ENCODE assay signal across 24 cellular contexts in the genomic region with DNA sequence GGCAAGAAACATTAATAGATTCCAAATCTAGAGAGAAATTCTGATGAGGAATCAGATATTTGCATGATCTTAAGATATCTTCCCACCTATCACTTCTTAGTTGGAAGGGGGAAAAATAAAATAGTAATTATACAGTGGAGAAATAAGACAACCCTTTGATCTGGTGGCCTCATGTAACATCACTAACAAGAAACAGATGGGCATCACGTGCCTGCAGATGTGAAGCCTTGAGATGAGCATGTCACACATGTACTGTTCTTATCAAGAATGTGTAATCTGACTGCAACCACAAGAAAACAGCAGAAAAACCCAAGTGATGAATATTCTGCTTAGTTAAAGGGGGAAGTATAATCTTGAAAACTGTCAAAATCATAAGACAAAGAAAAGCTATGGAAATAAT. TPM values are rescaled to one million over a fixed set of nuclear protein-coding genes. Genes with fewer than 3 reads are reported as not detected.
A peak's percentile ranks its signal among the peaks of the same experiment; 100 is the strongest.
DNase-seq lines count a peak whose midpoint lies in the region; TF ChIP-seq lines count a peak whose summit lies in the region.
"Had no signal": no experiment of that assay in that cellular context is flagged by ENCODE, and none has a peak within 500 bp of the region (broad histone marks: within the 10 kb centered on the region; RNA-seq: fewer than 3 reads in every experiment).

No MANE protein-coding gene starts in this region.

- H3K27ac ChIP-seq in KOPT-K1 (ENCODE audit: low read depth, low read length, poor library complexity, severe bottlenecking), result peak overlapping the region; percentile 6
- peak overlapping the region; percentile 35 for H3K27ac ChIP-seq in WERI-Rb-1
- H3K27ac ChIP-seq in Peyer's patch, result no peak overlapping the region

- H3K4me3 ChIP-seq in WERI-Rb-1 (ENCODE audit: low read depth, low read length) (no peak overlapping the region), Peyer's patch (no peak overlapping the region)

- no peak for TF ChIP-seq CTCF in WERI-Rb-1 (IDR thresholded peaks at IDR 0.05; ENCODE audit: low read depth, low read length)
- no peak for TF ChIP-seq CTCF in Peyer's patch (IDR thresholded peaks at IDR 0.05)

- no peaks in the 10 kb centered on the region for H3K4me1 ChIP-seq in Peyer's patch

- no peak for TF ChIP-seq POLR2A in Peyer's patch (IDR thresholded peaks at IDR 0.05)

- no peaks in the 10 kb centered on the region for H3K36me3 ChIP-seq in KOPT-K1 (ENCODE audit: insufficient read depth, low read length)
- H3K36me3 ChIP-seq in WERI-Rb-1, result no peaks in the 10 kb centered on the region
- H3K36me3 ChIP-seq in Peyer's patch, result no peaks in the 10 kb centered on the region

- DNase-seq in EH (ENCODE audit: low read depth) (peak; percentile 18), WERI-Rb-1 (no peak), fibroblast of the conjunctiva (ENCODE audit: low read depth) (peak; percentile 34), NCI-H510A treated with DMSO at 0.1 percent for 48 hours (lab: John Stamatoyannopoulos, UW) (no peak), Peyer's patch (no peak), dedifferentiated amniotic fluid mesenchymal stem cell (ENCODE audit: extremely low spot score) (no peak)
- DNase-seq in stimulated activated CD4-positive, alpha-beta T cell treated with anti-CD3 and anti-CD28 coated beads, Interleukin-4, amount 100 ng/mL, for 24 hours, result no peak
- DNase-seq: activated CD4-positive, alpha-beta memory T cell treated with anti-CD3 and anti-CD28 coated beads for 36 hours; activated T-cell treated with anti-CD3 and anti-CD28 coated beads for 4 hours; amniotic stem cell; CD4-positive, CD25-positive, alpha-beta regulatory T cell; central memory CD4-positive, alpha-beta T cell; DMS79; H7; natural killer cell; NCI-H1105; NCI-H524 treated with DMSO at 0.1 percent for 48 hours; Right ventricle myocardium superior; stimulated activated naive CD4-positive, alpha-beta T cell; T-helper 17 cell had no signal

- no peaks in the 10 kb centered on the region for H3K27me3 ChIP-seq in WERI-Rb-1 (ENCODE audit: insufficient read depth, low read depth, severe bottlenecking)
- no peaks in the 10 kb centered on the region for H3K27me3 ChIP-seq in Peyer's patch

- peaks cover 3% of the 10 kb centered on the region for H3K9me3 ChIP-seq in KOPT-K1 (ENCODE audit: insufficient read depth, low read length, poor library complexity, severe bottlenecking)
- peaks cover 3% of the 10 kb centered on the region for H3K9me3 ChIP-seq in WERI-Rb-1 (ENCODE audit: severe bottlenecking)
- H3K9me3 ChIP-seq in Peyer's patch, result no peaks in the 10 kb centered on the region

RNA-seq across cellular contexts. Expression of a gene that starts 31.4 kb away (rescaled TPM):
- not detected for total RNA-seq in Peyer's patch
- total RNA-seq: activated CD4-positive, alpha-beta memory T cell treated with anti-CD3 and anti-CD28 coated beads for 36 hours; CD4-positive, CD25-positive, alpha-beta regulatory T cell; epithelial cell of proximal tubule; H7; mesothelial cell of epicardium; natural killer cell; Right ventricle myocardium superior; sciatic nerve had no signal

RNA-seq across cellular contexts. Expression of a gene that starts 52.5 kb away (rescaled TPM):
- total RNA-seq in Peyer's patch, result 10 to 100 TPM; 10.7 to 56.4 (median 43.3) TPM

Comparison
In these comparisons a context has a peak if more than half of its experiments do, and no peak if none do; other contexts are left out.
1. DNase-seq: peak in EH (single experiment) and fibroblast of the conjunctiva (single experiment); none in WERI-Rb-1 (single experiment), NCI-H510A treated with DMSO at 0.1 percent for 48 hours (single experiment), stimulated activated CD4-positive, alpha-beta T cell treated with anti-CD3 and anti-CD28 coated beads, Interleukin-4, amount 100 ng/mL, for 24 hours (single experiment), Peyer's patch (0 of 3) and dedifferentiated amniotic fluid mesenchymal stem cell (single experiment).
2. H3K27ac ChIP-seq: peak in KOPT-K1 (single experiment) and WERI-Rb-1 (single experiment); none in Peyer's patch (0 of 4).